In genomic region chr10:69224862-69225657, GRCh38 we compare ENCODE assay signal across 12 cellular contexts. TPM values are rescaled to one million over a fixed set of nuclear protein-coding genes. Genes with fewer than 3 reads are reported as not detected.
DNase-seq lines count a peak whose midpoint lies in the region; ATAC-seq and TF ChIP-seq lines count a peak whose summit lies in the region.
"Had no signal": no experiment of that assay in that cellular context is flagged by ENCODE, and none has a peak within 500 bp of the region (broad histone marks: within the 10 kb centered on the region; RNA-seq: fewer than 3 reads in every experiment).

No MANE protein-coding gene starts in this region.

- peak overlapping the region; percentile 61 for H3K4me2 ChIP-seq in hepatocyte

- no peaks in the 10 kb centered on the region for H3K9me3 ChIP-seq in hepatocyte (ENCODE audit: low read depth)

- no peaks in the 10 kb centered on the region for H3K36me3 ChIP-seq in hepatocyte (replicated peaks; ENCODE audit: insufficient read depth, low read depth)

- H3K27me3 Mint-ChIP-seq in stimulated activated naive CD8-positive, alpha-beta T cell treated with anti-CD3 and anti-CD28 coated beads, Interleukin-15, Interleukin-2, amounts not matched to agents 100 ng/mL and 50 ng/mL, for 24 hours, result no peaks in the 10 kb centered on the region
- peaks cover 9% of the 10 kb centered on the region for H3K27me3 Mint-ChIP-seq in stimulated activated naive CD8-positive, alpha-beta T cell treated with anti-CD3 and anti-CD28 coated beads, Interleukin-15, amount 100 ng/mL, for 72 hours
- no peaks in the 10 kb centered on the region for H3K27me3 Mint-ChIP-seq in activated CD8-positive, alpha-beta T cell treated with anti-CD3 and anti-CD28 coated beads for 36 hours

- intact Hi-C loops in activated CD8-positive, alpha-beta T cell treated with anti-CD3 and anti-CD28 coated beads for 36 hours (cut with micrococcal nuclease), result loop anchor here (5.0 to 10.0 kb wide), 3 partner anchors 48 to 223 kb away; partner anchors contain the start of gene VPS26A

- H3K9me3 Mint-ChIP-seq in stimulated activated naive CD8-positive, alpha-beta T cell treated with anti-CD3 and anti-CD28 coated beads, Interleukin-15, Interleukin-2, amounts not matched to agents 100 ng/mL and 50 ng/mL, for 24 hours, result no peaks in the 10 kb centered on the region
- H3K9me3 Mint-ChIP-seq in stimulated activated naive CD8-positive, alpha-beta T cell treated with anti-CD3 and anti-CD28 coated beads, Interleukin-15, amount 100 ng/mL, for 72 hours, result no peaks in the 10 kb centered on the region
- no peaks in the 10 kb centered on the region for H3K9me3 Mint-ChIP-seq in activated CD8-positive, alpha-beta T cell treated with anti-CD3 and anti-CD28 coated beads for 36 hours

- no peaks in the 10 kb centered on the region for H3K9me2 ChIP-seq in hepatocyte (replicated peaks; ENCODE audit: insufficient read depth)

- H4K20me1 ChIP-seq in hepatocyte (ENCODE audit: insufficient read depth, poor library complexity, severe bottlenecking), result no peaks in the 10 kb centered on the region

- H3K27ac Mint-ChIP-seq in stimulated activated naive CD8-positive, alpha-beta T cell treated with anti-CD3 and anti-CD28 coated beads, Interleukin-15, Interleukin-2, amounts not matched to agents 100 ng/mL and 50 ng/mL, for 24 hours, result peak overlapping the region; percentile 64
- H3K27ac Mint-ChIP-seq in stimulated activated naive CD8-positive, alpha-beta T cell treated with anti-CD3 and anti-CD28 coated beads, Interleukin-15, amount 100 ng/mL, for 72 hours, result peak overlapping the region in 1 of 2 donors; percentile 70
- H3K27ac Mint-ChIP-seq in activated CD8-positive, alpha-beta T cell treated with anti-CD3 and anti-CD28 coated beads for 36 hours, result peak overlapping the region; percentile 2

- H3K4me3 ChIP-seq in hepatocyte, result no peak overlapping the region

- peaks cover 64% of the 10 kb centered on the region for H3K4me1 Mint-ChIP-seq in stimulated activated naive CD8-positive, alpha-beta T cell treated with anti-CD3 and anti-CD28 coated beads, Interleukin-15, Interleukin-2, amounts not matched to agents 100 ng/mL and 50 ng/mL, for 24 hours (ENCODE audit: low read depth)
- peaks cover 77% of the 10 kb centered on the region for H3K4me1 Mint-ChIP-seq in stimulated activated naive CD8-positive, alpha-beta T cell treated with anti-CD3 and anti-CD28 coated beads, Interleukin-15, amount 100 ng/mL, for 72 hours
- H3K4me1 Mint-ChIP-seq in activated CD8-positive, alpha-beta T cell treated with anti-CD3 and anti-CD28 coated beads for 36 hours (ENCODE audit: low read depth), result peaks cover 57% of the 10 kb centered on the region

- H3K4me3 Mint-ChIP-seq in stimulated activated naive CD8-positive, alpha-beta T cell treated with anti-CD3 and anti-CD28 coated beads, Interleukin-15, Interleukin-2, amounts not matched to agents 100 ng/mL and 50 ng/mL, for 24 hours, result no peak overlapping the region
- H3K4me3 Mint-ChIP-seq in stimulated activated naive CD8-positive, alpha-beta T cell treated with anti-CD3 and anti-CD28 coated beads, Interleukin-15, amount 100 ng/mL, for 72 hours, result peak overlapping the region in 1 of 2 donors; percentile 3
- H3K4me3 Mint-ChIP-seq in activated CD8-positive, alpha-beta T cell treated with anti-CD3 and anti-CD28 coated beads for 36 hours, result no peak overlapping the region

- no peak for DNase-seq in stimulated activated naive CD8-positive, alpha-beta T cell treated with anti-CD3 and anti-CD28 coated beads, Interleukin-15, amount 100 ng/mL, for 72 hours
- DNase-seq in activated CD8-positive, alpha-beta T cell treated with anti-CD3 and anti-CD28 coated beads for 36 hours, result no peak
- no peak for DNase-seq in hepatocyte (ENCODE audit: low spot score)
- no peak for DNase-seq in SKM-1 (lab: John Stamatoyannopoulos, UW; ENCODE audit: unreplicated experiment)
- DNase-seq in NCI-H2029 (lab: John Stamatoyannopoulos, UW), result no peak
- DNase-seq: head of caudate nucleus; NCI-H1436 treated with DMSO at 0.1 percent for 48 hours; stimulated activated CD4-positive, alpha-beta T cell treated with anti-CD3 and anti-CD28 coated beads, Interleukin-15, amount 100 ng/mL, for 24 hours had no signal

- 67% methylated on average over 10 of the region's 10 CpGs for WGBS in hepatocyte (ENCODE audit: low lambda C conversion rate, missing lambda C conversion rate)

- CTCF ChIA-PET in activated CD8-positive, alpha-beta T cell treated with anti-CD3 and anti-CD28 coated beads for 36 hours (lab: Charles Lee), result interaction anchor here (0.9 to 2.4 kb wide), 2 partner anchors 11 to 167 kb away, joined by 4 to 6 read pairs; no protein-coding TSS in a partner anchor

- H3K27me3 ChIP-seq in hepatocyte, result no peaks in the 10 kb centered on the region

- no peak for TF ChIP-seq CTCF in activated CD8-positive, alpha-beta T cell treated with anti-CD3 and anti-CD28 coated beads for 36 hours (IDR thresholded peaks at IDR 0.05)
- no peak for TF ChIP-seq CTCF in hepatocyte (IDR thresholded peaks at IDR 0.05; ENCODE audit: poor library complexity)

- no peak overlapping the region for H2AFZ ChIP-seq in hepatocyte

- H3K4me1 ChIP-seq in hepatocyte (ENCODE audit: insufficient read depth), result peaks cover 5% of the 10 kb centered on the region

- peak overlapping the region; percentile 88 for H3K27ac ChIP-seq in hepatocyte

- no peaks in the 10 kb centered on the region for H3K36me3 Mint-ChIP-seq in stimulated activated naive CD8-positive, alpha-beta T cell treated with anti-CD3 and anti-CD28 coated beads, Interleukin-15, Interleukin-2, amounts not matched to agents 100 ng/mL and 50 ng/mL, for 24 hours (ENCODE audit: low read depth)
- H3K36me3 Mint-ChIP-seq in activated CD8-positive, alpha-beta T cell treated with anti-CD3 and anti-CD28 coated beads for 36 hours (ENCODE audit: low read depth), result no peaks in the 10 kb centered on the region

- POLR2A ChIA-PET in activated CD8-positive, alpha-beta T cell treated with anti-CD3 and anti-CD28 coated beads for 36 hours (lab: Charles Lee), result interaction anchor here (0.9 kb wide), 1 partner anchor 181 kb away, joined by 3 read pairs; no protein-coding TSS in a partner anchor

- peaks cover 7% of the 10 kb centered on the region for H3K79me2 ChIP-seq in hepatocyte

- no peak for ATAC-seq in stimulated activated naive CD8-positive, alpha-beta T cell treated with anti-CD3 and anti-CD28 coated beads, Interleukin-15, amount 100 ng/mL, for 72 hours
- no peak for ATAC-seq in activated CD8-positive, alpha-beta T cell treated with anti-CD3 and anti-CD28 coated beads for 36 hours
- no peak for ATAC-seq in GM21360 (IDR thresholded peaks at IDR 0.05; ENCODE audit: unreplicated experiment)
- ATAC-seq in GM21390 (IDR thresholded peaks at IDR 0.05; ENCODE audit: unreplicated experiment), result no peak

RNA-seq across cellular contexts. Expression of gene HKDC1, which starts 4.9 kb away (rescaled TPM):
- under 1 TPM in 1 of 2 experiments, not detected in 1; 0.40 TPM for total RNA-seq in activated CD8-positive, alpha-beta T cell treated with anti-CD3 and anti-CD28 coated beads for 36 hours
- total RNA-seq in hepatocyte, result 27.7 and 27.9 TPM in 2 replicates
- 19.5 and 23.6 TPM in 2 replicates for polyA plus RNA-seq in hepatocyte
- total RNA-seq: cardiac septum had no signal

RNA-seq across cellular contexts. Expression of gene SUPV3L1, which starts 45.0 kb away (rescaled TPM):
- 10 to 100 TPM; 37.6 to 42.7 TPM for total RNA-seq in activated CD8-positive, alpha-beta T cell treated with anti-CD3 and anti-CD28 coated beads for 36 hours
- 25.2 and 27.6 TPM in 2 replicates for total RNA-seq in hepatocyte
- polyA plus RNA-seq in hepatocyte, result 25.9 and 27.9 TPM in 2 replicates

RNA-seq across cellular contexts. Expression of gene HK1, which starts 53.2 kb away (rescaled TPM):
- 100 to 1,000 TPM; 314 to 325 TPM for total RNA-seq in activated CD8-positive, alpha-beta T cell treated with anti-CD3 and anti-CD28 coated beads for 36 hours
- 24.3 and 31.1 TPM in 2 replicates for total RNA-seq in hepatocyte
- 42.5 and 55.4 TPM in 2 replicates for polyA plus RNA-seq in hepatocyte

Comparison
In these comparisons a context has a peak if more than half of its experiments do, and no peak if none do; other contexts are left out.
1. RNA of gene HKDC1, which starts 4.9 kb away (total RNA-seq): 27.7 to 27.9 TPM in hepatocyte; 0.40 TPM in activated CD8-positive, alpha-beta T cell treated with anti-CD3 and anti-CD28 coated beads for 36 hours; every median in the first group is over 10 times any median in the second.